ENCODE assay signal across 20 cellular contexts in genomic region chr19:34984287-34984686, GRCh38. TPM values are rescaled to one million over a fixed set of nuclear protein-coding genes. Genes with fewer than 3 reads are reported as not detected.
DNase-seq lines count a peak whose midpoint lies in the region; ATAC-seq, FAIRE-seq and TF ChIP-seq lines count a peak whose summit lies in the region.
"Had no signal": no experiment of that assay in that cellular context is flagged by ENCODE, and none has a peak within 500 bp of the region (broad histone marks: within the 10 kb centered on the region; RNA-seq: fewer than 3 reads in every experiment).

No MANE protein-coding gene starts in this region.

- no peaks in the 10 kb centered on the region for H4K20me1 ChIP-seq in HCT116 (ENCODE audit: insufficient read depth)
- H4K20me1 ChIP-seq in K562 (replicated peaks; ENCODE audit: control insufficient read depth, insufficient read depth, low read length): no peaks in the 10 kb centered on the region

- no peak overlapping the region for H3K4me3 ChIP-seq in A549
- no peak overlapping the region for H3K4me3 ChIP-seq in HCT116 (replicated peaks in 1 of 2; ENCODE audit: low read depth in 1 of 2, low read length in 2 of 2)
- no peak overlapping the region for H3K4me3 ChIP-seq in K562
- H3K4me3 ChIP-seq: HAP-1 had no signal

- no peak overlapping the region for H3K9ac ChIP-seq in HCT116 (ENCODE audit: low read length)
- no peak overlapping the region for H3K9ac ChIP-seq in K562 (ENCODE audit: insufficient read depth in 1 of 2, low read depth in 2 of 2, low read length in 2 of 2)

- TF ChIP-seq RAD21 in A549 (conservative IDR thresholded peaks at IDR 0.05 in 1 of 2, IDR thresholded peaks at IDR 0.05 in 1 of 2) (no peak), HCT116 (IDR thresholded peaks at IDR 0.05; ENCODE audit: low read depth) (no peak), K562 (CRISPR knock-in tag; conservative IDR thresholded peaks at IDR 0.05 in 1 of 2, IDR thresholded peaks at IDR 0.05 in 1 of 2) (no peak)

- no peak for TF ChIP-seq POLR2A in A549 (IDR thresholded peaks at IDR 0.05; ENCODE audit: low read length)
- TF ChIP-seq POLR2A in HCT116 (IDR thresholded peaks at IDR 0.05; ENCODE audit: borderline replicate concordance, extremely low read depth, insufficient read depth, insufficient read length): no peak
- no peak for TF ChIP-seq POLR2A in K562 (conservative IDR thresholded peaks at IDR 0.05)

- peak overlapping the region; percentile 34 for H3K27ac Mint-ChIP-seq in stimulated activated naive B cell treated with anti-CD40 and anti-IgM and Interleukin-4, amounts not matched to agents 10 μg/mL and 1 μg/mL and 100 μg/mL, for 72 hours

- no peaks in the 10 kb centered on the region; the same call in 1 of the 2 replicates for H3K9me2 ChIP-seq in HCT116 (ENCODE audit: insufficient read depth)

- peaks cover 4 to 5% of the 10 kb centered on the region in 2 donors for H3K36me3 Mint-ChIP-seq in stimulated activated naive B cell treated with anti-CD40 and anti-IgM and Interleukin-4, amounts not matched to agents 10 μg/mL and 1 μg/mL and 100 μg/mL, for 72 hours
- H3K36me3 Mint-ChIP-seq: CD4-positive, alpha-beta memory T cell had no signal

- H3K36me3 ChIP-seq in HCT116 (ENCODE audit: control insufficient read depth in 1 of 2, insufficient read depth in 2 of 2, low read length in 2 of 2) (no peaks in the 10 kb centered on the region), K562 (ENCODE audit: control insufficient read depth, insufficient read depth, low read length) (no peaks in the 10 kb centered on the region)
- H3K36me3 ChIP-seq: HAP-1 had no signal

- ATAC-seq in A549: no peak
- no peak for ATAC-seq in HCT116
- no peak for ATAC-seq in K562
- no peak for ATAC-seq in stimulated activated naive B cell treated with anti-CD40 and anti-IgM and Interleukin-4, amounts not matched to agents 10 μg/mL and 1 μg/mL and 100 μg/mL, for 72 hours (replicated peaks)
- ATAC-seq in esophagus mucosa: no peak
- ATAC-seq in GM21528 (IDR thresholded peaks at IDR 0.05; ENCODE audit: low FRiP score, unreplicated experiment): no peak
- ATAC-seq in GM21576 (IDR thresholded peaks at IDR 0.05; ENCODE audit: unreplicated experiment): no peak

- no TSS peak for BruUV-seq in HCT116 (replicated peaks; lab: Mats Ljungman, UMichigan)
- BruUV-seq in K562 (replicated peaks; lab: Mats Ljungman, UMichigan): no TSS peak

- H3K4me1 Mint-ChIP-seq in stimulated activated naive B cell treated with anti-CD40 and anti-IgM and Interleukin-4, amounts not matched to agents 10 μg/mL and 1 μg/mL and 100 μg/mL, for 72 hours: peaks cover 24 to 31% of the 10 kb centered on the region in 2 donors

- no peak overlapping the region for H3K4me2 ChIP-seq in A549
- H3K4me2 ChIP-seq in HCT116 (ENCODE audit: low read length): no peak overlapping the region
- no peak overlapping the region for H3K4me2 ChIP-seq in K562 (ENCODE audit: insufficient read depth, low read length)

- no peaks in the 10 kb centered on the region for H3K9me1 ChIP-seq in K562 (ENCODE audit: control insufficient read depth, insufficient read depth, low read length)

- H3K79me2 ChIP-seq in HCT116 (ENCODE audit: insufficient read depth, low read length) (no peaks in the 10 kb centered on the region), K562 (ENCODE audit: control insufficient read depth, insufficient read depth, low read length) (no peaks in the 10 kb centered on the region)

- H2AFZ ChIP-seq in HCT116 (ENCODE audit: low read depth, low read length, poor library complexity, severe bottlenecking) (no peak overlapping the region), K562 (ENCODE audit: low read depth, low read length) (no peak overlapping the region)

- FAIRE-seq in A549 (lab: Jason Lieb, UNC) (peak; percentile 96), K562 (lab: Jason Lieb, UNC) (no peak)
- FAIRE-seq: G401.6, GM12892, H54 had no signal

- H3K27me3 ChIP-seq in HCT116 (ENCODE audit: insufficient read depth, low read length) (no peaks in the 10 kb centered on the region), K562 (ENCODE audit: control insufficient read depth in 2 of 2, insufficient read depth in 2 of 2, low read length in 2 of 2) (0 out of 5 replicates have a peak, but pooled peaks cover 0 to 4% of the 10 kb centered on the region in 2 experiments)

- RAD21 ChIA-PET in HCT116 (lab: Charles Lee; ENCODE audit: low non-redundant PET in 1 of 2, low total read pairs in 2 of 2, uncharacterized antibody in 2 of 2, unreplicated experiment in 2 of 2): no interaction called here

- in situ Hi-C loops in K562 (cut with MboI): no loop called here

- H3K27me3 Mint-ChIP-seq in stimulated activated naive B cell treated with anti-CD40 and anti-IgM and Interleukin-4, amounts not matched to agents 10 μg/mL and 1 μg/mL and 100 μg/mL, for 72 hours: peaks cover 3 to 5% of the 10 kb centered on the region in 2 donors

- intact Hi-C loops in HCT116 (cut with micrococcal nuclease): no loop called here
- intact Hi-C loops in K562 (cut with micrococcal nuclease): no loop called here

- CTCF ChIA-PET in A549 (lab: Yijun Ruan, JAX): interaction anchor here (1.5 to 61.4 kb wide), 7 partner anchors 11 to 131 kb away, joined by 4 to 1860 read pairs (median 6); partner anchors contain the start of genes GRAMD1A and SCN1B
- CTCF ChIA-PET in HCT116 (lab: Charles Lee): no interaction called here
- CTCF ChIA-PET in K562 (lab: Yijun Ruan, JAX; ENCODE audit: low intra/inter-chr PET ratio): no interaction called here

- POLR2A ChIA-PET in A549 (lab: Yijun Ruan, JAX): interaction anchor here (1.5 kb wide), 1 partner anchor 22 kb away, joined by 6 read pairs; no protein-coding TSS in a partner anchor
- POLR2A ChIA-PET in HCT116 (lab: Charles Lee): no interaction called here
- POLR2A ChIA-PET in K562 (lab: Yijun Ruan, JAX): interaction anchor here (0.6 to 1.0 kb wide), 2 partner anchors 9 to 1580 kb away, joined by 3 read pairs; no protein-coding TSS in a partner anchor

- peaks cover 3 to 4% of the 10 kb centered on the region in 2 donors for H3K9me3 Mint-ChIP-seq in stimulated activated naive B cell treated with anti-CD40 and anti-IgM and Interleukin-4, amounts not matched to agents 10 μg/mL and 1 μg/mL and 100 μg/mL, for 72 hours
- H3K9me3 Mint-ChIP-seq: CD4-positive, alpha-beta memory T cell had no signal

- TF ChIP-seq EP300 in A549 (IDR thresholded peaks at IDR 0.05) (no peak), K562 (IDR thresholded peaks at IDR 0.05; ENCODE audit: low read length) (no peak)

- H3K9me3 ChIP-seq in A549 (peaks cover 33% of the 10 kb centered on the region), HCT116 (ENCODE audit: control insufficient read depth in 1 of 2, insufficient read depth in 1 of 2, low read depth in 1 of 2, low read length in 2 of 2) (peaks cover 0 to 3% of the 10 kb centered on the region in 2 experiments; a peak in 1 of 4 replicates), K562 (replicated peaks; ENCODE audit: control insufficient read depth, insufficient read depth, low read depth, low read length) (peaks cover 6% of the 10 kb centered on the region)
- H3K9me3 ChIP-seq: HAP-1 had no signal

- no peak overlapping the region for H3K27ac ChIP-seq in A549
- no peak overlapping the region for H3K27ac ChIP-seq in HCT116 (ENCODE audit: low read depth, low read length)
- H3K27ac ChIP-seq in K562 (ENCODE audit: extremely low read depth, low read depth, low read length): no peak overlapping the region

- no peak for DNase-seq in A549 (ENCODE audit: low read depth in 1 of 2, low spot score in 1 of 2)
- DNase-seq in HCT116 (ENCODE audit: low read depth, low spot score): no peak
- DNase-seq in K562 (ENCODE audit: extremely low read depth in 1 of 4, low spot score in 3 of 4): no peak
- no peak for DNase-seq in stimulated activated naive B cell treated with anti-CD40 and anti-IgM and Interleukin-4, amounts not matched to agents 10 μg/mL and 1 μg/mL and 100 μg/mL, for 72 hours
- DNase-seq: 8988T; C1 segment of cervical spinal cord; Caco-2; CD4-positive, alpha-beta memory T cell; DMS153; DND-41; GOT3 had no signal

- WGBS in A549 (ENCODE audit: missing lambda C conversion rate): 30% methylated on average over 3 of the region's 3 CpGs
- 7% methylated on average over 3 of the region's 3 CpGs for WGBS in K562 (ENCODE audit: insufficient coverage, low coverage, missing lambda C conversion rate)

- no peak overlapping the region for H3K4me3 Mint-ChIP-seq in stimulated activated naive B cell treated with anti-CD40 and anti-IgM and Interleukin-4, amounts not matched to agents 10 μg/mL and 1 μg/mL and 100 μg/mL, for 72 hours
- H3K4me3 Mint-ChIP-seq: CD4-positive, alpha-beta memory T cell had no signal

- H3K4me1 ChIP-seq in A549: no peaks in the 10 kb centered on the region
- H3K4me1 ChIP-seq in HCT116 (ENCODE audit: control insufficient read depth in 1 of 2, insufficient read depth in 2 of 2, low read length in 2 of 2): no peaks in the 10 kb centered on the region
- peaks cover 6 to 8% of the 10 kb centered on the region in 2 experiments; a peak in 3 of 5 replicates for H3K4me1 ChIP-seq in K562 (replicated peaks in 1 of 2; ENCODE audit: control insufficient read depth in 2 of 2, insufficient read depth in 2 of 2, low read length in 2 of 2)
- H3K4me1 ChIP-seq: Caco-2, HAP-1 had no signal

- TF ChIP-seq CTCF in A549 (IDR thresholded peaks at IDR 0.05) (no peak), HCT116 (IDR thresholded peaks at IDR 0.05 in 2 of 3, conservative IDR thresholded peaks at IDR 0.05 in 1 of 3; ENCODE audit: borderline replicate concordance in 1 of 3, insufficient read depth in 1 of 3, low read depth in 2 of 3, low read length in 2 of 3) (no peak), K562 (IDR thresholded peaks at IDR 0.05 in 2 of 3, conservative IDR thresholded peaks at IDR 0.05 in 1 of 3; ENCODE audit: insufficient read depth in 2 of 3, low read depth in 1 of 3, low read length in 3 of 3) (no peak)

RNA-seq across cellular contexts. Expression of gene GRAMD1A, which starts 15.8 kb away (rescaled TPM):
- polyA plus RNA-seq in A549 (2011; rRNA removed) (184 and 221 TPM in 2 replicates), A549 (2017; fragmentation: RNase III; extraction: RNeasy Plus Mini Kit Qiagen cat#74134 plus additional on column Dnase treatment) (104 to 131 TPM (median 128 TPM) in 3 replicates), K562 (2011; rRNA removed) (39.4 and 54.3 TPM in 2 replicates), K562 (2014; fragmentation: Illumina TruSeq; extraction: Trizol) (38.5 and 54.1 TPM in 2 replicates), K562 (2014; fragmentation: Nextera tagmentation; extraction: Ambion mirVana) (1 to 10 TPM; 1.4 to 1.7 TPM), K562 (2014; rRNA removed) (61.7 and 63.8 TPM in 2 replicates)
- 170 and 209 TPM in 2 replicates for polyA plus RNA-seq in A549 (2012; cell fraction: cytosol; rRNA removed)
- 411 and 413 TPM in 2 replicates for polyA plus RNA-seq in A549 (2012; cell fraction: nucleus; rRNA removed)
- polyA minus RNA-seq in A549 (2011; rRNA and poly(A)+ RNA removed): 237 and 239 TPM in 2 replicates
- total RNA-seq in HCT116 (2021; ENCODE audit: unreplicated experiment) (75.4 TPM), K562 (2014; rRNA removed) (41.8 and 47.0 TPM in 2 replicates), K562 (2014; rRNA removed; fragmentation: Illumina TruSeq; extraction: Trizol) (13.9 and 16.4 TPM in 2 replicates), K562 (2015; rRNA removed; fragmentation: Illumina TruSeq; extraction: Trizol) (19.4 and 20.5 TPM in 2 replicates), K562 (2021) (58.7 and 62.5 TPM in 2 replicates), esophagus mucosa (11.8 TPM)
- 71.4 and 76.4 TPM in 2 replicates for polyA plus RNA-seq in HCT116 (2012)
- total RNA-seq in K562 (2011; cell fraction: chromatin; rRNA removed; ENCODE audit: low replicate concordance): 167 and 288 TPM in 2 replicates
- total RNA-seq in K562 (2011; cell fraction: nucleolus; rRNA removed): 130 and 133 TPM in 2 replicates
- total RNA-seq in K562 (2011; cell fraction: nucleoplasm; rRNA removed): 132 and 192 TPM in 2 replicates
- 51.1 and 57.8 TPM in 2 replicates for polyA plus RNA-seq in K562 (2011; cell fraction: cytosol; rRNA removed)
- 131 and 183 TPM in 2 replicates for polyA plus RNA-seq in K562 (2011; cell fraction: nucleus; rRNA removed)
- polyA plus RNA-seq in K562 (2012): 35.7 and 68.6 TPM in 2 replicates
- polyA minus RNA-seq in K562 (2011; rRNA and poly(A)+ RNA removed): 41.4 and 44.4 TPM in 2 replicates
- 39.7 and 39.8 TPM in 2 replicates for polyA minus RNA-seq in K562 (2011; cell fraction: cytosol; rRNA and poly(A)+ RNA removed)
- 31.2 and 45.4 TPM in 2 replicates for polyA minus RNA-seq in K562 (2011; cell fraction: nucleus; rRNA and poly(A)+ RNA removed)

RNA-seq across cellular contexts. Expression of gene ZNF792, which starts 20.3 kb away (rescaled TPM):
- polyA plus RNA-seq in A549 (2011; rRNA removed) (3.7 and 5.0 TPM in 2 replicates), A549 (2017; fragmentation: RNase III; extraction: RNeasy Plus Mini Kit Qiagen cat#74134 plus additional on column Dnase treatment) (1.9 to 2.2 TPM (median 2.0 TPM) in 3 replicates), K562 (2011; rRNA removed) (9.6 and 12.0 TPM in 2 replicates), K562 (2014; fragmentation: Illumina TruSeq; extraction: Trizol) (9.9 and 10.2 TPM in 2 replicates), K562 (2014; fragmentation: Nextera tagmentation; extraction: Ambion mirVana) (1 to 10 TPM; 3.3 to 3.5 TPM), K562 (2014; rRNA removed) (7.0 and 7.9 TPM in 2 replicates)
- 1.2 and 1.4 TPM in 2 replicates for polyA plus RNA-seq in A549 (2012; cell fraction: cytosol; rRNA removed)
- 1.2 and 1.7 TPM in 2 replicates for polyA plus RNA-seq in A549 (2012; cell fraction: nucleus; rRNA removed)
- 11.1 and 15.0 TPM in 2 replicates for polyA minus RNA-seq in A549 (2011; rRNA and poly(A)+ RNA removed)
- total RNA-seq in HCT116 (2021; ENCODE audit: unreplicated experiment) (3.6 TPM), K562 (2014; rRNA removed) (14.5 and 14.6 TPM in 2 replicates), K562 (2014; rRNA removed; fragmentation: Illumina TruSeq; extraction: Trizol) (15.8 and 17.7 TPM in 2 replicates), K562 (2015; rRNA removed; fragmentation: Illumina TruSeq; extraction: Trizol) (10.0 and 10.4 TPM in 2 replicates), K562 (2021) (15.5 and 16.5 TPM in 2 replicates), esophagus mucosa (1.8 TPM)
- 1.8 and 1.9 TPM in 2 replicates for polyA plus RNA-seq in HCT116 (2012)
- 49.4 and 86.2 TPM in 2 replicates for total RNA-seq in K562 (2011; cell fraction: chromatin; rRNA removed; ENCODE audit: low replicate concordance)
- total RNA-seq in K562 (2011; cell fraction: nucleolus; rRNA removed): 38.2 and 47.9 TPM in 2 replicates
- 33.4 and 39.9 TPM in 2 replicates for total RNA-seq in K562 (2011; cell fraction: nucleoplasm; rRNA removed)
- 6.8 and 6.9 TPM in 2 replicates for polyA plus RNA-seq in K562 (2011; cell fraction: cytosol; rRNA removed)
- 17.3 and 18.8 TPM in 2 replicates for polyA plus RNA-seq in K562 (2011; cell fraction: nucleus; rRNA removed)
- polyA plus RNA-seq in K562 (2012): 7.3 and 9.8 TPM in 2 replicates
- polyA minus RNA-seq in K562 (2011; rRNA and poly(A)+ RNA removed): 37.5 and 38.9 TPM in 2 replicates
- 9.4 and 17.3 TPM in 2 replicates for polyA minus RNA-seq in K562 (2011; cell fraction: cytosol; rRNA and poly(A)+ RNA removed)
- polyA minus RNA-seq in K562 (2011; cell fraction: nucleus; rRNA and poly(A)+ RNA removed): 32.0 and 50.6 TPM in 2 replicates

RNA-seq across cellular contexts. Expression of gene SCN1B, which starts 46.0 kb away (rescaled TPM):
- 11.0 and 12.8 TPM in 2 replicates for polyA plus RNA-seq in A549 (2011; rRNA removed)
- polyA plus RNA-seq in A549 (2012; cell fraction: cytosol; rRNA removed): 14.1 and 15.1 TPM in 2 replicates
- polyA plus RNA-seq in A549 (2012; cell fraction: nucleus; rRNA removed): 21.3 and 22.5 TPM in 2 replicates
- polyA plus RNA-seq in A549 (2017; fragmentation: RNase III; extraction: RNeasy Plus Mini Kit Qiagen cat#74134 plus additional on column Dnase treatment): 10.3 to 11.4 TPM (median 11.3 TPM) in 3 replicates
- polyA minus RNA-seq in A549 (2011; rRNA and poly(A)+ RNA removed): 7.9 and 12.7 TPM in 2 replicates
- total RNA-seq in HCT116 (2021; ENCODE audit: unreplicated experiment): 6.6 TPM
- 4.2 and 4.6 TPM in 2 replicates for polyA plus RNA-seq in HCT116 (2012)
- 6.3 and 14.6 TPM in 2 replicates for total RNA-seq in K562 (2011; cell fraction: chromatin; rRNA removed; ENCODE audit: low replicate concordance)
- total RNA-seq in K562 (2011; cell fraction: nucleolus; rRNA removed): 7.7 and 7.9 TPM in 2 replicates
- total RNA-seq in K562 (2011; cell fraction: nucleoplasm; rRNA removed): 8.3 and 13.4 TPM in 2 replicates
- total RNA-seq in K562 (2014; rRNA removed): 0.91 and 1.6 TPM in 2 replicates
- 0.51 and 0.80 TPM in 2 replicates for total RNA-seq in K562 (2014; rRNA removed; fragmentation: Illumina TruSeq; extraction: Trizol)
- 0.91 and 1.2 TPM in 2 replicates for total RNA-seq in K562 (2015; rRNA removed; fragmentation: Illumina TruSeq; extraction: Trizol)
- 1.8 TPM in 2 replicates for total RNA-seq in K562 (2021)
- 2.5 and 4.2 TPM in 2 replicates for polyA plus RNA-seq in K562 (2011; rRNA removed)
- polyA plus RNA-seq in K562 (2011; cell fraction: cytosol; rRNA removed): 2.3 and 2.6 TPM in 2 replicates
- 9.1 and 10.0 TPM in 2 replicates for polyA plus RNA-seq in K562 (2011; cell fraction: nucleus; rRNA removed)
- 1.4 and 3.7 TPM in 2 replicates for polyA plus RNA-seq in K562 (2012)
- 0.79 and 1.0 TPM in 2 replicates for polyA plus RNA-seq in K562 (2014; fragmentation: Illumina TruSeq; extraction: Trizol)
- under 1 TPM; 0.03 to 0.06 TPM for polyA plus RNA-seq in K562 (2014; fragmentation: Nextera tagmentation; extraction: Ambion mirVana)
- 1.2 and 2.1 TPM in 2 replicates for polyA plus RNA-seq in K562 (2014; rRNA removed)
- 1.1 and 2.6 TPM in 2 replicates for polyA minus RNA-seq in K562 (2011; rRNA and poly(A)+ RNA removed)
- polyA minus RNA-seq in K562 (2011; cell fraction: cytosol; rRNA and poly(A)+ RNA removed): 1.2 and 1.5 TPM in 2 replicates
- 1.6 and 2.2 TPM in 2 replicates for polyA minus RNA-seq in K562 (2011; cell fraction: nucleus; rRNA and poly(A)+ RNA removed)
- total RNA-seq in esophagus mucosa: 0.88 TPM

RNA-seq across cellular contexts. Expression of gene HPN, which starts 57.2 kb away (rescaled TPM):
- polyA plus RNA-seq in A549 (2011; rRNA removed): 0.08 and 0.09 TPM in 2 replicates
- polyA plus RNA-seq in A549 (2012; cell fraction: cytosol; rRNA removed): 0.04 TPM in 2 replicates
- 0.47 and 0.66 TPM in 2 replicates for polyA plus RNA-seq in A549 (2012; cell fraction: nucleus; rRNA removed)
- 0.04 to 0.12 TPM (median 0.06 TPM) in 3 replicates for polyA plus RNA-seq in A549 (2017; fragmentation: RNase III; extraction: RNeasy Plus Mini Kit Qiagen cat#74134 plus additional on column Dnase treatment)
- polyA minus RNA-seq in A549 (2011; rRNA and poly(A)+ RNA removed): not detected in 2 replicates
- 0.32 TPM for total RNA-seq in HCT116 (2021; ENCODE audit: unreplicated experiment)
- 0.10 TPM in 1 of 2 replicates, not detected in the other for polyA plus RNA-seq in HCT116 (2012)
- total RNA-seq in K562 (2011; cell fraction: chromatin; rRNA removed; ENCODE audit: low replicate concordance): 0.30 and 0.74 TPM in 2 replicates
- 0.26 and 0.67 TPM in 2 replicates for total RNA-seq in K562 (2011; cell fraction: nucleolus; rRNA removed)
- total RNA-seq in K562 (2011; cell fraction: nucleoplasm; rRNA removed): 0.59 and 0.99 TPM in 2 replicates
- not detected in 2 replicates for total RNA-seq in K562 (2014; rRNA removed)
- not detected in 2 replicates for total RNA-seq in K562 (2014; rRNA removed; fragmentation: Illumina TruSeq; extraction: Trizol)
- 0.15 TPM in 1 of 2 replicates, not detected in the other for total RNA-seq in K562 (2015; rRNA removed; fragmentation: Illumina TruSeq; extraction: Trizol)
- total RNA-seq in K562 (2021): 0.20 and 0.36 TPM in 2 replicates
- 0.10 and 0.11 TPM in 2 replicates for polyA plus RNA-seq in K562 (2011; rRNA removed)
- 0.09 and 0.12 TPM in 2 replicates for polyA plus RNA-seq in K562 (2011; cell fraction: cytosol; rRNA removed)
- 0.63 and 1.3 TPM in 2 replicates for polyA plus RNA-seq in K562 (2011; cell fraction: nucleus; rRNA removed)
- 0.10 and 1.7 TPM in 2 replicates for polyA plus RNA-seq in K562 (2012)
- not detected in 2 replicates for polyA plus RNA-seq in K562 (2014; fragmentation: Illumina TruSeq; extraction: Trizol)
- not detected for polyA plus RNA-seq in K562 (2014; fragmentation: Nextera tagmentation; extraction: Ambion mirVana)
- polyA plus RNA-seq in K562 (2014; rRNA removed): not detected in 2 replicates
- not detected in 2 replicates for polyA minus RNA-seq in K562 (2011; rRNA and poly(A)+ RNA removed)
- not detected in 2 replicates for polyA minus RNA-seq in K562 (2011; cell fraction: cytosol; rRNA and poly(A)+ RNA removed)
- polyA minus RNA-seq in K562 (2011; cell fraction: nucleus; rRNA and poly(A)+ RNA removed): 0.27 and 0.56 TPM in 2 replicates
- total RNA-seq in esophagus mucosa: not detected
- total RNA-seq: A673 had no signal
- polyA plus RNA-seq: BJ had no signal

RNA-seq across cellular contexts. Expression of gene ZNF30, which starts 57.6 kb away (rescaled TPM):
- polyA plus RNA-seq in A549 (2011; rRNA removed) (9.4 and 11.2 TPM in 2 replicates), A549 (2017; fragmentation: RNase III; extraction: RNeasy Plus Mini Kit Qiagen cat#74134 plus additional on column Dnase treatment) (5.1 to 5.7 TPM (median 5.4 TPM) in 3 replicates), K562 (2011; rRNA removed) (8.3 and 9.7 TPM in 2 replicates), K562 (2014; fragmentation: Illumina TruSeq; extraction: Trizol) (8.3 and 9.8 TPM in 2 replicates), K562 (2014; fragmentation: Nextera tagmentation; extraction: Ambion mirVana) (10 to 100 TPM in 1 of 2 experiments, 1 to 10 TPM in 1; 9.2 to 13.4 TPM), K562 (2014; rRNA removed) (7.3 and 7.6 TPM in 2 replicates)
- polyA plus RNA-seq in A549 (2012; cell fraction: cytosol; rRNA removed): 2.9 and 3.0 TPM in 2 replicates
- 2.0 and 2.8 TPM in 2 replicates for polyA plus RNA-seq in A549 (2012; cell fraction: nucleus; rRNA removed)
- polyA minus RNA-seq in A549 (2011; rRNA and poly(A)+ RNA removed): 10.2 and 10.9 TPM in 2 replicates
- total RNA-seq in HCT116 (2021; ENCODE audit: unreplicated experiment) (4.1 TPM), K562 (2014; rRNA removed) (7.1 and 10.8 TPM in 2 replicates), K562 (2014; rRNA removed; fragmentation: Illumina TruSeq; extraction: Trizol) (10.7 and 11.1 TPM in 2 replicates), K562 (2015; rRNA removed; fragmentation: Illumina TruSeq; extraction: Trizol) (9.0 and 10.6 TPM in 2 replicates), K562 (2021) (10.3 and 11.4 TPM in 2 replicates), esophagus mucosa (1.4 TPM)
- 0.89 and 1.3 TPM in 2 replicates for polyA plus RNA-seq in HCT116 (2012)
- total RNA-seq in K562 (2011; cell fraction: chromatin; rRNA removed; ENCODE audit: low replicate concordance): 8.3 and 8.9 TPM in 2 replicates
- 7.9 and 9.7 TPM in 2 replicates for total RNA-seq in K562 (2011; cell fraction: nucleolus; rRNA removed)
- 5.2 and 5.6 TPM in 2 replicates for total RNA-seq in K562 (2011; cell fraction: nucleoplasm; rRNA removed)
- polyA plus RNA-seq in K562 (2011; cell fraction: cytosol; rRNA removed): 4.2 and 6.0 TPM in 2 replicates
- polyA plus RNA-seq in K562 (2011; cell fraction: nucleus; rRNA removed): 5.6 and 6.1 TPM in 2 replicates
- polyA plus RNA-seq in K562 (2012): 6.8 and 8.6 TPM in 2 replicates
- 12.3 and 15.3 TPM in 2 replicates for polyA minus RNA-seq in K562 (2011; rRNA and poly(A)+ RNA removed)
- 4.3 and 6.1 TPM in 2 replicates for polyA minus RNA-seq in K562 (2011; cell fraction: cytosol; rRNA and poly(A)+ RNA removed)
- 10.9 and 11.2 TPM in 2 replicates for polyA minus RNA-seq in K562 (2011; cell fraction: nucleus; rRNA and poly(A)+ RNA removed)
